In genomic region chr5:32332361-32332760, GRCh38 we compare ENCODE assay signal across 16 cellular contexts. TPM values are rescaled to one million over a fixed set of nuclear protein-coding genes. Genes with fewer than 3 reads are reported as not detected.
A peak's percentile ranks its signal among the peaks of the same experiment; 100 is the strongest.
DNase-seq lines count a peak whose midpoint lies in the region; ATAC-seq, FAIRE-seq and TF ChIP-seq lines count a peak whose summit lies in the region.
"Had no signal": no experiment of that assay in that cellular context is flagged by ENCODE, and none has a peak within 500 bp of the region (broad histone marks: within the 10 kb centered on the region; RNA-seq: fewer than 3 reads in every experiment).

No MANE protein-coding gene starts in this region.

- intact Hi-C loops in HepG2 (cut with micrococcal nuclease; ENCODE audit: unreplicated experiment): loop anchor here (5.0 to 10.0 kb wide), 2 partner anchors 60 to 168 kb away; no protein-coding TSS in a partner anchor
- intact Hi-C loops in right lobe of liver (cut with DNase I): no loop called here
- intact Hi-C loops in body of pancreas (cut with DNase I): no loop called here

- H3K36me3 ChIP-seq in HepG2 (replicated peaks in 1 of 2; ENCODE audit: control insufficient read depth in 1 of 2, insufficient read depth in 2 of 2, low read length in 2 of 2): no peaks in the 10 kb centered on the region
- H3K36me3 ChIP-seq in right lobe of liver: no peaks in the 10 kb centered on the region
- no peaks in the 10 kb centered on the region for H3K36me3 ChIP-seq in body of pancreas (replicated peaks in 1 of 2; ENCODE audit: insufficient read depth in 1 of 2, low read depth in 2 of 2)
- H3K36me3 ChIP-seq: BLaER1 treated with 17β-estradiol and CSF1 and Interleukin-3, amounts not matched to agents 10 nM and 100 nM had no signal

- no peaks in the 10 kb centered on the region for H3K79me2 ChIP-seq in HepG2 (ENCODE audit: insufficient read depth, low read length)

- TF ChIP-seq CTCF in HepG2 (CRISPR knock-in tag; IDR thresholded peaks at IDR 0.05) (no peak), right lobe of liver (IDR thresholded peaks at IDR 0.05) (no peak), body of pancreas (IDR thresholded peaks at IDR 0.05) (no peak)

- FAIRE-seq in HepG2 (lab: Jason Lieb, UNC): no peak
- FAIRE-seq: GM12878, GM19239, HTR-8/SVneo had no signal

- H3K9me3 ChIP-seq in HepG2 (ENCODE audit: low read length) (peaks cover 9% of the 10 kb centered on the region), right lobe of liver (no peaks in the 10 kb centered on the region), body of pancreas (no peaks in the 10 kb centered on the region)

- CTCF ChIA-PET in HepG2 (lab: Yijun Ruan, JAX; ENCODE audit: low intra/inter-chr PET ratio, low total read pairs): no interaction called here

- in situ Hi-C loops in HepG2 (cut with HindIII; ENCODE audit: extremely low pct_ligation_motif_present, low pct_unique_long_range_greater_than_20kb): no loop called here

- no peaks in the 10 kb centered on the region for H3K27me3 ChIP-seq in HepG2 (ENCODE audit: control insufficient read depth in 1 of 2, insufficient read depth in 2 of 2, low read length in 2 of 2)
- H3K27me3 ChIP-seq in right lobe of liver: no peaks in the 10 kb centered on the region
- H3K27me3 ChIP-seq in body of pancreas: no peaks in the 10 kb centered on the region
- H3K27me3 ChIP-seq: BLaER1 treated with 17β-estradiol and CSF1 and Interleukin-3, amounts not matched to agents 10 nM and 100 nM had no signal

- TF ChIP-seq EP300 in HepG2 (IDR thresholded peaks at IDR 0.05; ENCODE audit: low read depth in 2 of 2, low read length in 2 of 2) (no peak), HepG2 (CRISPR knock-in tag; IDR thresholded peaks at IDR 0.05; ENCODE audit: borderline replicate concordance) (no peak)

- H2AFZ ChIP-seq in HepG2 (ENCODE audit: low read length): no peak overlapping the region

- peak overlapping the region; percentile 73 for H3K4me2 ChIP-seq in HepG2 (ENCODE audit: low read depth, low read length)
- H3K4me2 ChIP-seq: BLaER1 treated with 17β-estradiol and CSF1 and Interleukin-3, amounts not matched to agents 10 nM and 100 nM had no signal

- WGBS in HepG2 (ENCODE audit: low lambda C conversion rate): 86% methylated on average over 1 of the region's 1 CpG
- 86% methylated on average over 1 of the region's 1 CpG for WGBS in right lobe of liver (ENCODE audit: insufficient coverage, low coverage, low lambda C conversion rate, missing lambda C conversion rate)
- WGBS in body of pancreas, 2 donors: 65 to 73% methylated on average over 1 of the region's 1 CpG

- BruUV-seq in HepG2 (replicated peaks; lab: Mats Ljungman, UMichigan): no TSS peak

- POLR2A ChIA-PET in HepG2 (lab: Yijun Ruan, JAX): no interaction called here

- H3K27ac ChIP-seq in HepG2 (ENCODE audit: extremely low read length, insufficient read depth, low read length) (peak overlapping the region; percentile 95), right lobe of liver (no peak overlapping the region), body of pancreas (peak overlapping the region in 3 of 4 donors; percentile 75 to 80 (median 79)), skin epidermis (peak overlapping the region in 12 of 21 experiments; percentile 2 to 79 (median 69))
- H3K27ac ChIP-seq: BLaER1 treated with 17β-estradiol and CSF1 and Interleukin-3, amounts not matched to agents 10 nM and 100 nM had no signal

- TF ChIP-seq RAD21 in HepG2 (CRISPR knock-in tag; IDR thresholded peaks at IDR 0.05): no peak

- ATAC-seq in HepG2: no peak
- ATAC-seq in right lobe of liver: no peak
- no peak for ATAC-seq in body of pancreas
- ATAC-seq in HG02610 (IDR thresholded peaks at IDR 0.05; ENCODE audit: unreplicated experiment): no peak
- ATAC-seq: GM12878 had no signal

- DNase-seq in HepG2 (ENCODE audit: low spot score) (no peak), right lobe of liver (no peak), body of pancreas (no peak), medulla oblongata (ENCODE audit: extremely low spot score) (no peak), NCI-H82 (lab: John Stamatoyannopoulos, UW) (no peak)
- DNase-seq: ACHN; CD4-positive, alpha-beta T cell; DMS79; GOT3; H9 had no signal

- H3K4me3 ChIP-seq in HepG2 (replicated peaks in 1 of 3; ENCODE audit: insufficient read depth in 1 of 3, low read depth in 2 of 3, low read length in 3 of 3): peak overlapping the region in 2 of 3 experiments; percentile 54 to 57; a peak in 1 of 6 replicates
- no peak overlapping the region for H3K4me3 ChIP-seq in right lobe of liver
- H3K4me3 ChIP-seq in body of pancreas: no peak overlapping the region
- no peak overlapping the region for H3K4me3 ChIP-seq in skin epidermis
- H3K4me3 ChIP-seq: BLaER1 treated with 17β-estradiol and CSF1 and Interleukin-3, amounts not matched to agents 10 nM and 100 nM; GM12878 had no signal

- H3K9ac ChIP-seq in HepG2 (ENCODE audit: insufficient read depth, low read depth, low read length): peak overlapping the region; percentile 81
- H3K9ac ChIP-seq: BLaER1 treated with 17β-estradiol and CSF1 and Interleukin-3, amounts not matched to agents 10 nM and 100 nM had no signal

- TF ChIP-seq POLR2A in HepG2 (IDR thresholded peaks at IDR 0.05; ENCODE audit: insufficient read depth in 1 of 2, low read depth in 2 of 2, low read length in 2 of 2) (no peak), right lobe of liver (IDR thresholded peaks at IDR 0.05) (no peak), body of pancreas (IDR thresholded peaks at IDR 0.05) (no peak)

- H3K4me1 ChIP-seq in HepG2 (ENCODE audit: insufficient read depth, low read length) (peaks cover 53% of the 10 kb centered on the region), right lobe of liver (peaks cover 0 to 29% (median 13%) of the 10 kb centered on the region in 4 donors), body of pancreas (peaks cover 16% of the 10 kb centered on the region)
- H3K4me1 ChIP-seq: BLaER1 treated with 17β-estradiol and CSF1 and Interleukin-3, amounts not matched to agents 10 nM and 100 nM had no signal

- no peaks in the 10 kb centered on the region for H4K20me1 ChIP-seq in HepG2 (ENCODE audit: insufficient read depth, low read length)
- H4K20me1 ChIP-seq: BLaER1 treated with 17β-estradiol and CSF1 and Interleukin-3, amounts not matched to agents 10 nM and 100 nM had no signal

TF ChIP-seq in HepG2, 621 proteins besides CTCF, POLR2A, EP300 and RAD21 (continues in another document):
- TF ChIP-seq ZNF512 (CRISPR knock-in tag; IDR thresholded peaks at IDR 0.05): no peak
- no peak for TF ChIP-seq ZNF574 (CRISPR knock-in tag; IDR thresholded peaks at IDR 0.05)

RNA-seq across cellular contexts. Expression of gene MTMR12, which starts 19.6 kb away (rescaled TPM):
- total RNA-seq in HepG2 (2016; rRNA removed; fragmentation: Illumina TruSeq; extraction: Trizol) (36.6 and 56.5 TPM in 2 replicates), right lobe of liver (10 to 100 TPM; 14.9 to 22.9 (median 16.3) TPM), body of pancreas (10 to 100 TPM; 31.1 to 65.6 TPM)
- 16.0 and 20.1 TPM in 2 replicates for total RNA-seq in HepG2 (2016; cell fraction: cytosol; rRNA removed; fragmentation: Illumina TruSeq; extraction: Trizol; ENCODE audit: low read depth)
- 37.6 and 51.8 TPM in 2 replicates for total RNA-seq in HepG2 (2016; cell fraction: insoluble cytoplasmic fraction; rRNA removed; fragmentation: Illumina TruSeq; extraction: Trizol)
- total RNA-seq in HepG2 (2016; cell fraction: membrane; rRNA removed; fragmentation: Illumina TruSeq; extraction: Trizol): 41.8 and 44.0 TPM in 2 replicates
- total RNA-seq in HepG2 (2016; cell fraction: nucleus; rRNA removed; fragmentation: Illumina TruSeq; extraction: Trizol): 34.2 and 34.9 TPM in 2 replicates
- 21.3 and 23.4 TPM in 2 replicates for polyA plus RNA-seq in HepG2 (2011; rRNA removed)
- 15.2 and 20.5 TPM in 2 replicates for polyA plus RNA-seq in HepG2 (2011; cell fraction: cytosol; rRNA removed)
- polyA plus RNA-seq in HepG2 (2011; cell fraction: nucleus; rRNA removed): 10.6 and 13.1 TPM in 2 replicates
- 22.1 and 25.4 TPM in 2 replicates for polyA plus RNA-seq in HepG2 (2012)
- polyA plus RNA-seq in HepG2 (2016; cell fraction: cytosol; fragmentation: Illumina TruSeq; extraction: Trizol; ENCODE audit: low read depth): 5.0 and 5.4 TPM in 2 replicates
- polyA plus RNA-seq in HepG2 (2016; cell fraction: insoluble cytoplasmic fraction; fragmentation: Illumina TruSeq; extraction: Trizol; ENCODE audit: low read depth): 37.5 and 39.4 TPM in 2 replicates
- polyA plus RNA-seq in HepG2 (2016; cell fraction: membrane; fragmentation: Illumina TruSeq; extraction: Trizol; ENCODE audit: low read depth): 18.7 and 19.5 TPM in 2 replicates
- 32.6 and 33.7 TPM in 2 replicates for polyA plus RNA-seq in HepG2 (2016; cell fraction: nucleus; fragmentation: Illumina TruSeq; extraction: Trizol; ENCODE audit: insufficient read depth, low read depth)
- polyA minus RNA-seq in HepG2 (2011; rRNA and poly(A)+ RNA removed; ENCODE audit: low replicate concordance): 31.8 and 33.8 TPM in 2 replicates
- 29.0 and 31.6 TPM in 2 replicates for polyA minus RNA-seq in HepG2 (2011; cell fraction: cytosol; rRNA and poly(A)+ RNA removed)
- polyA minus RNA-seq in HepG2 (2011; cell fraction: nucleus; rRNA and poly(A)+ RNA removed): 48.2 and 66.6 TPM in 2 replicates

Comparison
In these comparisons a context has a peak if more than half of its experiments do, and no peak if none do; other contexts are left out.
1. H3K27ac ChIP-seq: peak in HepG2 (single experiment), body of pancreas (3 of 4) and skin epidermis (12 of 21); none in right lobe of liver (0 of 3).
2. H3K4me3 ChIP-seq: peak in HepG2 (2 of 3); none in right lobe of liver (0 of 3), body of pancreas (0 of 2) and skin epidermis (0 of 7).